ENCODE assay signal across 1 cellular context in the genomic region with DNA sequence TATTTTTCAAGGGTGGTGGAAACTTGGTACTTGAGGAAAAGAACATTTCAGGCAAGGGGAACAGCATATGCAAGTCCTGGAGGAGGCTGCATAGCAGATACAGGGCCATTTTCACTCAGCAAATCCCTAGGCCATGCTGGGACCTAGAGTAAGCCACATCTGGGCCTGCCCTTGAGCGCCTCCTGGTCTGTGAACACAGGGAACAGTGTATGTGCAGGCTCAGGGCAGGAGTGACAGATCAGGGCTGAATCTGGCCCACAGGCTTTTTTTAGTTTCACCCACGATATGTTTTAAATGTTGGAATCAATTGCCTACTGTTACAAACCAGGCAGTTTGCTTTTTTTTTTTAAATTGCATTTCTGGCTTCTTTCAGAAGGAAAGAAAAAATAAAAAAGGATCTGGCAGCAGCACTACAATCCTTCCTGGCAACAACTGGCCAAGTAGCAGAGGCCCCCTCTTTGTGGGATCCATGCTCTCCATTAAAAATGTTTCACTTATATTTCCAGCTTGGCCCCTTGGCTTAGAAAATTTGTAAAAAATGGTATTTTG.
TF ChIP-seq lines count a peak whose summit lies in the region.

No MANE protein-coding gene starts in this region.

TF ChIP-seq in GM12878, 131 proteins besides CTCF, POLR2A, EP300 and RAD21:
- TF ChIP-seq ZNF384 (IDR thresholded peaks at IDR 0.05; ENCODE audit: borderline replicate concordance, low read depth, low read length) (no peak), PAX5 (IDR thresholded peaks at IDR 0.05; ENCODE audit: borderline replicate concordance, low read depth, low read length) (no peak), ESRRA (IDR thresholded peaks at IDR 0.05; ENCODE audit: low read length) (no peak), KAT2A (conservative IDR thresholded peaks at IDR 0.05; ENCODE audit: control insufficient read depth, low read depth, low read length) (no peak)
- TF ChIP-seq, protein P1, sequence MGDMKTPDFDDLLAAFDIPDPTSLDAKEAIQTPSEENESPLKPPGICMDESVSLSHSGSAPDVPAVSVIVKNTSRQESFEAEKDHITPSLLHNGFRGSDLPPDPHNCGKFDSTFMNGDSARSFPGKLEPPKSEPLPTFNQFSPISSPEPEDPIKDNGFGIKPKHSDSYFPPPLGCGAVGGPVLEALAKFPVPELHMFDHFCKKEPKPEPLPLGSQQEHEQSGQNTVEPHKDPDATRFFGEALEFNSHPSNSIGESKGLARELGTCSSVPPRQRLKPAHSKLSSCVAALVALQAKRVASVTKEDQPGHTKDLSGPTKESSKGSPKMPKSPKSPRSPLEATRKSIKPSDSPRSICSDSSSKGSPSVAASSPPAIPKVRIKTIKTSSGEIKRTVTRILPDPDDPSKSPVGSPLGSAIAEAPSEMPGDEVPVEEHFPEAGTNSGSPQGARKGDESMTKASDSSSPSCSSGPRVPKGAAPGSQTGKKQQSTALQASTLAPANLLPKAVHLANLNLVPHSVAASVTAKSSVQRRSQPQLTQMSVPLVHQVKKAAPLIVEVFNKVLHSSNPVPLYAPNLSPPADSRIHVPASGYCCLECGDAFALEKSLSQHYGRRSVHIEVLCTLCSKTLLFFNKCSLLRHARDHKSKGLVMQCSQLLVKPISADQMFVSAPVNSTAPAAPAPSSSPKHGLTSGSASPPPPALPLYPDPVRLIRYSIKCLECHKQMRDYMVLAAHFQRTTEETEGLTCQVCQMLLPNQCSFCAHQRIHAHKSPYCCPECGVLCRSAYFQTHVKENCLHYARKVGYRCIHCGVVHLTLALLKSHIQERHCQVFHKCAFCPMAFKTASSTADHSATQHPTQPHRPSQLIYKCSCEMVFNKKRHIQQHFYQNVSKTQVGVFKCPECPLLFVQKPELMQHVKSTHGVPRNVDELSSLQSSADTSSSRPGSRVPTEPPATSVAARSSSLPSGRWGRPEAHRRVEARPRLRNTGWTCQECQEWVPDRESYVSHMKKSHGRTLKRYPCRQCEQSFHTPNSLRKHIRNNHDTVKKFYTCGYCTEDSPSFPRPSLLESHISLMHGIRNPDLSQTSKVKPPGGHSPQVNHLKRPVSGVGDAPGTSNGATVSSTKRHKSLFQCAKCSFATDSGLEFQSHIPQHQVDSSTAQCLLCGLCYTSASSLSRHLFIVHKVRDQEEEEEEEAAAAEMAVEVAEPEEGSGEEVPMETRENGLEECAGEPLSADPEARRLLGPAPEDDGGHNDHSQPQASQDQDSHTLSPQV (IDR thresholded peaks at IDR 0.05) = no peak
- TF ChIP-seq, protein P2, sequence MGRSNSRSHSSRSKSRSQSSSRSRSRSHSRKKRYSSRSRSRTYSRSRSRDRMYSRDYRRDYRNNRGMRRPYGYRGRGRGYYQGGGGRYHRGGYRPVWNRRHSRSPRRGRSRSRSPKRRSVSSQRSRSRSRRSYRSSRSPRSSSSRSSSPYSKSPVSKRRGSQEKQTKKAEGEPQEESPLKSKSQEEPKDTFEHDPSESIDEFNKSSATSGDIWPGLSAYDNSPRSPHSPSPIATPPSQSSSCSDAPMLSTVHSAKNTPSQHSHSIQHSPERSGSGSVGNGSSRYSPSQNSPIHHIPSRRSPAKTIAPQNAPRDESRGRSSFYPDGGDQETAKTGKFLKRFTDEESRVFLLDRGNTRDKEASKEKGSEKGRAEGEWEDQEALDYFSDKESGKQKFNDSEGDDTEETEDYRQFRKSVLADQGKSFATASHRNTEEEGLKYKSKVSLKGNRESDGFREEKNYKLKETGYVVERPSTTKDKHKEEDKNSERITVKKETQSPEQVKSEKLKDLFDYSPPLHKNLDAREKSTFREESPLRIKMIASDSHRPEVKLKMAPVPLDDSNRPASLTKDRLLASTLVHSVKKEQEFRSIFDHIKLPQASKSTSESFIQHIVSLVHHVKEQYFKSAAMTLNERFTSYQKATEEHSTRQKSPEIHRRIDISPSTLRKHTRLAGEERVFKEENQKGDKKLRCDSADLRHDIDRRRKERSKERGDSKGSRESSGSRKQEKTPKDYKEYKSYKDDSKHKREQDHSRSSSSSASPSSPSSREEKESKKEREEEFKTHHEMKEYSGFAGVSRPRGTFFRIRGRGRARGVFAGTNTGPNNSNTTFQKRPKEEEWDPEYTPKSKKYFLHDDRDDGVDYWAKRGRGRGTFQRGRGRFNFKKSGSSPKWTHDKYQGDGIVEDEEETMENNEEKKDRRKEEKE (IDR thresholded peaks at IDR 0.05) = no peak
- TF ChIP-seq, protein P3, sequence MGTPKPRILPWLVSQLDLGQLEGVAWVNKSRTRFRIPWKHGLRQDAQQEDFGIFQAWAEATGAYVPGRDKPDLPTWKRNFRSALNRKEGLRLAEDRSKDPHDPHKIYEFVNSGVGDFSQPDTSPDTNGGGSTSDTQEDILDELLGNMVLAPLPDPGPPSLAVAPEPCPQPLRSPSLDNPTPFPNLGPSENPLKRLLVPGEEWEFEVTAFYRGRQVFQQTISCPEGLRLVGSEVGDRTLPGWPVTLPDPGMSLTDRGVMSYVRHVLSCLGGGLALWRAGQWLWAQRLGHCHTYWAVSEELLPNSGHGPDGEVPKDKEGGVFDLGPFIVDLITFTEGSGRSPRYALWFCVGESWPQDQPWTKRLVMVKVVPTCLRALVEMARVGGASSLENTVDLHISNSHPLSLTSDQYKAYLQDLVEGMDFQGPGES (IDR thresholded peaks at IDR 0.05) = no peak
